Comparison of ENCODE assay signal across 19 cellular contexts in the genomic region with DNA sequence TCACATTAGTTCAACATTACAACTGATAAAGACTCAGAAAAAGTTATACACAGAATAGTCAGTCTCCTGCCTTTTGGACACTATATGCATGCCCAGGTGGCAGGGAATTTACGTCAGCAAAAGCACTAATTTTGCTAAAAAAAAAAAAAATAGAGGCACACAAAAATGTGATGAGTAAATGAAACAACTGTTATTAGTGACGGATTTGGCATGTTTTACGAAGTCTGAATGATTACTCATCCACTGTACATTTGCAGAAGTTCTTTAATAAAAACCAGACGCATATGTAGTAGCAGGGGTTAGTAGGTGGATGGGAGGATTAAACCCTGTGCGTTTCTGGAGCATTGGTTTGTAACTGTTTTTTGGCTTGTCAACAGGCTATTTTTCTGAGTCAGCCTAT.
A peak's percentile ranks its signal among the peaks of the same experiment; 100 is the strongest.
DNase-seq lines count a peak whose midpoint lies in the region; ATAC-seq and TF ChIP-seq lines count a peak whose summit lies in the region.
"Had no signal": no experiment of that assay in that cellular context is flagged by ENCODE, and none has a peak within 500 bp of the region (broad histone marks: within the 10 kb centered on the region; RNA-seq: fewer than 3 reads in every experiment).

No MANE protein-coding gene starts in this region.

- no peaks in the 10 kb centered on the region for H3K9me3 ChIP-seq in cardiac muscle cell (ENCODE audit: low read depth)
- H3K9me3 ChIP-seq in right cardiac atrium (ENCODE audit: control insufficient read depth, low read length), result no peaks in the 10 kb centered on the region
- H3K9me3 ChIP-seq: body of pancreas, testis had no signal

- H3K27ac ChIP-seq in cardiac muscle cell (peak overlapping the region; percentile 91), right cardiac atrium (ENCODE audit: low read length) (no peak overlapping the region)
- H3K27ac ChIP-seq: body of pancreas, testis had no signal

- H3K27me3 ChIP-seq in cardiac muscle cell (no peaks in the 10 kb centered on the region), right cardiac atrium (ENCODE audit: control insufficient read depth, insufficient read depth) (no peaks in the 10 kb centered on the region)
- H3K27me3 ChIP-seq: body of pancreas, testis had no signal

- peaks cover 10% of the 10 kb centered on the region for H3K36me3 Mint-ChIP-seq in glutamatergic neuron (ENCODE audit: unreplicated experiment)
- H3K36me3 Mint-ChIP-seq: memory B cell had no signal

- no peaks in the 10 kb centered on the region for H3K36me3 ChIP-seq in cardiac muscle cell

- no peak for TF ChIP-seq CTCF in cardiac muscle cell (IDR thresholded peaks at IDR 0.05; ENCODE audit: low read depth, low read length)
- no peak for TF ChIP-seq CTCF in WI38 (IDR thresholded peaks at IDR 0.05; ENCODE audit: low read depth, low read length)
- TF ChIP-seq CTCF in fibroblast of villous mesenchyme (IDR thresholded peaks at IDR 0.05; ENCODE audit: insufficient read depth, low read depth, low read length), result no peak
- no peak for TF ChIP-seq CTCF in glutamatergic neuron (IDR thresholded peaks at IDR 0.05; ENCODE audit: partially characterized antibody, unreplicated experiment)

- DNase-seq in cardiac muscle cell (ENCODE audit: low read depth in 1 of 2, low spot score in 1 of 2), result peak in 1 of 2 donors; percentile 68
- no peak for DNase-seq in right cardiac atrium
- DNase-seq in fibroblast of villous mesenchyme (ENCODE audit: low read depth), result peak; percentile 95
- DNase-seq in glutamatergic neuron, result no peak
- no peak for DNase-seq in SIG-M5 (lab: John Stamatoyannopoulos, UW)
- DNase-seq in NCI-H146 treated with DMSO at 0.1 percent for 48 hours (lab: John Stamatoyannopoulos, UW; ENCODE audit: unreplicated experiment), result no peak
- DNase-seq: activated CD4-positive, alpha-beta T cell treated with anti-CD3 and anti-CD28 coated beads, Interleukin-2, amount 50 U/mL, for 1 hour; AML-193; body of pancreas; endodermal cell; NCI-H1436; NCI-H69; nucleus accumbens; stimulated activated CD4-positive, alpha-beta T cell treated with anti-CD3 and anti-CD28 coated beads, Interleukin-15, amount 100 ng/mL, for 24 hours; testis had no signal

- H3K4me1 ChIP-seq in cardiac muscle cell (ENCODE audit: low read depth) (peaks cover 40% of the 10 kb centered on the region), right cardiac atrium (ENCODE audit: control insufficient read depth, insufficient read depth, low read length) (peaks cover 6% of the 10 kb centered on the region)
- H3K4me1 ChIP-seq: body of pancreas, testis had no signal

- WGBS in right cardiac atrium, result 49% methylated on average over 5 of the region's 5 CpGs

- intact Hi-C loops in right cardiac atrium (cut with DNase I), result no loop called here

- H3K27me3 Mint-ChIP-seq in glutamatergic neuron (ENCODE audit: unreplicated experiment), result no peaks in the 10 kb centered on the region
- H3K27me3 Mint-ChIP-seq: memory B cell had no signal

- no peaks in the 10 kb centered on the region for H3K4me1 Mint-ChIP-seq in glutamatergic neuron (ENCODE audit: low read depth, unreplicated experiment)
- H3K4me1 Mint-ChIP-seq: endodermal cell, memory B cell had no signal

- no peak overlapping the region for H3K27ac Mint-ChIP-seq in glutamatergic neuron (ENCODE audit: unreplicated experiment)
- H3K27ac Mint-ChIP-seq: endodermal cell, memory B cell had no signal

- H3K9me3 Mint-ChIP-seq in glutamatergic neuron (ENCODE audit: unreplicated experiment), result no peaks in the 10 kb centered on the region

- no peak overlapping the region for H3K4me3 Mint-ChIP-seq in glutamatergic neuron (ENCODE audit: unreplicated experiment)
- H3K4me3 Mint-ChIP-seq: endodermal cell, memory B cell had no signal

- no peak for ATAC-seq in right cardiac atrium
- no peak for ATAC-seq in GM18520 (IDR thresholded peaks at IDR 0.05; ENCODE audit: unreplicated experiment)
- ATAC-seq: body of pancreas, HepG2 had no signal

- H3K4me3 ChIP-seq in cardiac muscle cell, result no peak overlapping the region
- no peak overlapping the region for H3K4me3 ChIP-seq in right cardiac atrium (ENCODE audit: low read length)
- H3K4me3 ChIP-seq in WI38 (ENCODE audit: low read depth, low read length), result peak overlapping the region; percentile 50
- peak overlapping the region; percentile 17 for H3K4me3 ChIP-seq in fibroblast of villous mesenchyme (ENCODE audit: low read depth, low read length)
- H3K4me3 ChIP-seq: body of pancreas, testis had no signal

Comparison
In these comparisons a context has a peak if more than half of its experiments do, and no peak if none do; other contexts are left out.
1. H3K4me3 ChIP-seq: peak in WI38 (single experiment) and fibroblast of villous mesenchyme (single experiment); none in cardiac muscle cell (single experiment) and right cardiac atrium (single experiment).